ENCODE assay signal across 25 cellular contexts in the genomic region with DNA sequence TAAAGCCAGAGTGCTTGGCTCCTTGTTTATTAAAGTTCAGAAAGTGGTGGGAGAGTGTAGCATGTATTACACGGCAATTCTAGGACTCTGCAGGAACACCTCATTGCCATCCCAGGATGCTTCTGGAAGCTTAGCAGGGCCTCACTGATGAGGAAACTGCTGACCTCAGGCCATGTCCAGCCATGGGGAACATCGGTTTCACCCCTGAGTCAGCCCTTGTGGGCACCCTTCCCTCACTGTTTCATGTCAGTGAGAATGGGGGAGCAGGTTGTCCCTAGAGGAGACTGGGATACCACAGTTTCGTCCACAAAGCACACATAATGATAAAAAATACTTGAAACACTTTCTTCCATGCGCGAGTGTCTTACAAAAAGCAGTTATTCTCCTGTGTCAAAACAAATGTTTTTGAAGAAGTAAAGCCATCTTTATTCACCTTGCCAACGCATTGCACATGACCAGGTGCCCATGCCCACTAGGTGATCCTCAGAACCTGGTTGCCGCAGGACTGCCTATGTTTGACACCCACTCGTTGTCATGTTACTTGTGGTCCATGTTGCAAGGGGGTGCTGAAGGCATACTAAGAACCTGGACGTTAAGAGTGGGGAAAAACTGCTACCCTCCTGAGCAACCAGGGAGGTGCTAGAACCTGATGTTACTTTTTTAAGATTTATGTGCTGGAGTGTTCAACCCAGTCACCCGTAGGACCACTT. TPM values are rescaled to one million over a fixed set of nuclear protein-coding genes. Genes with fewer than 3 reads are reported as not detected.
"Had no signal": no experiment of that assay in that cellular context is flagged by ENCODE, and none has a peak within 500 bp of the region (broad histone marks: within the 10 kb centered on the region; RNA-seq: fewer than 3 reads in every experiment).

No MANE protein-coding gene starts in this region.

- FAIRE-seq: islet of Langerhans, small intestine had no signal

- H3K4me1 ChIP-seq: esophagus muscularis mucosa, sigmoid colon, tibial nerve had no signal

- H3K9me3 Mint-ChIP-seq: activated T-helper 2 cell treated with anti-CD3 and anti-CD28 coated beads, Interferon-gamma antibody, Interleukin-2, Interleukin-4, amounts not matched to agents 10 μg/mL and 5 μg/mL and 100 μg/mL, durations not matched to agents 14 hours and 24 hours and 36 hours; nephron; stimulated activated naive B cell treated with anti-CD40 and anti-IgM and Interleukin-4, amounts not matched to agents 10 μg/mL and 1 μg/mL and 100 μg/mL, for 72 hours had no signal

- H3K4me1 Mint-ChIP-seq: nephron; stimulated activated naive B cell treated with anti-CD40 and anti-IgM and Interleukin-4, amounts not matched to agents 10 μg/mL and 1 μg/mL and 100 μg/mL, for 72 hours had no signal

- H3K36me3 ChIP-seq: cardiac muscle cell, esophagus muscularis mucosa, neutrophil, ovary, sigmoid colon had no signal

- H3K4me3 ChIP-seq: cardiac muscle cell, coronary artery, dorsolateral prefrontal cortex, esophagus muscularis mucosa, ovary, sigmoid colon, tibial nerve had no signal

- H3K27ac Mint-ChIP-seq: activated naive CD8-positive, alpha-beta T cell; activated T-helper 2 cell treated with anti-CD3 and anti-CD28 coated beads, Interferon-gamma antibody, Interleukin-2, Interleukin-4, amounts not matched to agents 10 μg/mL and 5 μg/mL and 100 μg/mL, durations not matched to agents 14 hours and 24 hours and 36 hours; nephron; stimulated activated naive B cell treated with anti-CD40 and anti-IgM and Interleukin-4, amounts not matched to agents 10 μg/mL and 1 μg/mL and 100 μg/mL, for 72 hours had no signal

- H3K27me3 ChIP-seq: cardiac muscle cell, dorsolateral prefrontal cortex, neutrophil, ovary, sigmoid colon, tibial nerve had no signal

- H3K27me3 Mint-ChIP-seq: activated naive CD8-positive, alpha-beta T cell; progenitor cell of endocrine pancreas had no signal

- H3K9me3 ChIP-seq: neutrophil, ovary, sigmoid colon had no signal

- ATAC-seq: stimulated activated naive B cell treated with anti-CD40 and anti-IgM and Interleukin-4, amounts not matched to agents 10 μg/mL and 1 μg/mL and 100 μg/mL, for 72 hours had no signal

- H3K27ac ChIP-seq: cardiac muscle cell, coronary artery, dorsolateral prefrontal cortex, esophagus muscularis mucosa, neutrophil, ovary, sigmoid colon, tibial nerve had no signal

- DNase-seq: activated CD4-positive, alpha-beta T cell treated with anti-CD3 and anti-CD28 coated beads for 4 hours; activated CD4-positive, alpha-beta T cell treated with anti-CD3 and anti-CD28 coated beads, Interleukin-2, amount 50 U/mL, for 4 hours; activated CD4-positive, CD25-positive, alpha-beta regulatory T cell; anterior cingulate cortex; cerebellar nuclear complex; dorsolateral prefrontal cortex; foreskin melanocyte; mammary epithelial cell; ovary; sigmoid colon; small intestine; stimulated activated CD4-positive, alpha-beta T cell treated with anti-CD3 and anti-CD28 coated beads, Interleukin-4, amount 100 ng/mL, for 4 hours; stimulated activated CD8-positive, alpha-beta memory T cell treated with anti-CD3 and anti-CD28 coated beads, Interleukin-4, amount 100 ng/mL, for 48 hours; stimulated activated naive B cell treated with anti-CD40 and anti-IgM and Interleukin-4, amounts not matched to agents 10 μg/mL and 1 μg/mL and 100 μg/mL, for 72 hours had no signal

- H3K4me3 Mint-ChIP-seq: activated naive CD8-positive, alpha-beta T cell; nephron; stimulated activated naive B cell treated with anti-CD40 and anti-IgM and Interleukin-4, amounts not matched to agents 10 μg/mL and 1 μg/mL and 100 μg/mL, for 72 hours had no signal

RNA-seq across cellular contexts. Expression of a gene that starts 41.2 kb away (rescaled TPM):
- total RNA-seq: cardiac muscle cell, glomerular endothelial cell, tibial nerve had no signal
